In the genomic region with DNA sequence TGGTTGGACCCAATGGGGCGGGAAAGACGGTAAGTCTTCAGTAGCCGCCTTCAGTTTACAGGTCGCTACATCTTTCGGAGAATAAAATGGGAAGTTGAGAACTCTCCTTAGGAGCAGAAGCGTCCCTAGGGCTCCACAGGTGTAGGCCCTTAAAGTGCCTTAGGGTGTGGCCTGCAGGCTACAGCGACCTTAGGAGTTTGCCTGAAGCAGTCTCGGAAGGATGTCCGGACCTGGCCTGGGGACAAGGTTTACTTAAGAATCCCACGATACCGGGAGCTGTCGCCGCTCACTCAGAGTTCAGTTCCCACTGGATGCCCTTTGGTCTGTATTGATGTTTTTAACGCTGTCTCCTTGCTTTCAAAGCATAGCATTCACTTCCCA, we compare ENCODE assay signal across 8 cellular contexts. TPM values are rescaled to one million over a fixed set of nuclear protein-coding genes. Genes with fewer than 3 reads are reported as not detected.
DNase-seq lines count a peak whose midpoint lies in the region; ATAC-seq and TF ChIP-seq lines count a peak whose summit lies in the region.

No MANE protein-coding gene starts in this region.

- ATAC-seq in GM18511 (IDR thresholded peaks at IDR 0.05; ENCODE audit: unreplicated experiment) (peak; percentile 60), HG03159 (IDR thresholded peaks at IDR 0.05; ENCODE audit: unreplicated experiment) (peak; percentile 41)

- intact Hi-C loops in breast epithelium (cut with DNase I; ENCODE audit: low total_unique reads) = no loop called here

- TF ChIP-seq POLR2A in breast epithelium (IDR thresholded peaks at IDR 0.05) = no peak

- H3K36me3 ChIP-seq in SK-N-MC (ENCODE audit: insufficient read depth, low read length) (peaks cover 29% of the 10 kb centered on the region), breast epithelium (no peaks in the 10 kb centered on the region), kidney epithelial cell (ENCODE audit: control insufficient read depth, insufficient read depth, low read length) (no peaks in the 10 kb centered on the region)

- DNase-seq in Ammon's horn (ENCODE audit: low spot score) = peak; percentile 21
- DNase-seq in SK-N-MC (ENCODE audit: low read depth, low spot score) = no peak
- no peak for DNase-seq in breast epithelium (ENCODE audit: low spot score in 2 of 2)
- DNase-seq in kidney epithelial cell (ENCODE audit: low read depth) = no peak
- DNase-seq in stimulated activated CD4-positive, alpha-beta T cell treated with anti-CD3 and anti-CD28 coated beads, Interleukin-2, amount 100 ng/mL, for 24 hours = peak; percentile 45 to 47
- no peak for DNase-seq in NCI-H1048 (lab: John Stamatoyannopoulos, UW)

- H3K27ac ChIP-seq in SK-N-MC (peak overlapping the region; percentile 89), breast epithelium (peak overlapping the region; percentile 91 to 95)

- H3K9me3 ChIP-seq in SK-N-MC (ENCODE audit: low read depth, low read length) (no peaks in the 10 kb centered on the region), breast epithelium (no peaks in the 10 kb centered on the region)

- peaks cover 0 to 6% of the 10 kb centered on the region in 2 donors for H3K4me1 ChIP-seq in breast epithelium

- TF ChIP-seq CTCF in breast epithelium (IDR thresholded peaks at IDR 0.05) (no peak), kidney epithelial cell (IDR thresholded peaks at IDR 0.05; ENCODE audit: insufficient read depth, low read length, poor library complexity, severe bottlenecking) (no peak)

- no peaks in the 10 kb centered on the region for H3K27me3 ChIP-seq in breast epithelium
- no peaks in the 10 kb centered on the region for H3K27me3 ChIP-seq in kidney epithelial cell (ENCODE audit: control insufficient read depth, insufficient read depth, low read length)

- peak overlapping the region; percentile 99 for H3K4me3 ChIP-seq in SK-N-MC
- peak overlapping the region; percentile 70 to 86 (median 71) for H3K4me3 ChIP-seq in breast epithelium
- peak overlapping the region; percentile 52 for H3K4me3 ChIP-seq in kidney epithelial cell (ENCODE audit: low read depth, low read length)

- H3K9ac ChIP-seq in SK-N-MC (ENCODE audit: insufficient read length) = peak overlapping the region; percentile 99

RNA-seq across cellular contexts. Expression of gene RAD50, which starts 0.6 kb away (rescaled TPM):
- total RNA-seq in breast epithelium (10 to 100 TPM; 44.2 to 47.4 (median 44.6) TPM), kidney epithelial cell (27.8 and 35.1 TPM in 2 replicates)

RNA-seq across cellular contexts. Expression of gene IL5, which starts 14.1 kb away (rescaled TPM):
- total RNA-seq in breast epithelium (not detected), kidney epithelial cell (not detected in 2 replicates)

Comparison
In these comparisons a context has a peak if more than half of its experiments do, and no peak if none do; other contexts are left out.
1. DNase-seq: peak in Ammon's horn (single experiment) and stimulated activated CD4-positive, alpha-beta T cell treated with anti-CD3 and anti-CD28 coated beads, Interleukin-2, amount 100 ng/mL, for 24 hours (2 of 2); none in SK-N-MC (single experiment), breast epithelium (0 of 2), kidney epithelial cell (single experiment) and NCI-H1048 (single experiment).
2. Peak in every context shown above with its lines, with median percentiles within 50 percentile points of each other: H3K4me3 ChIP-seq.